In the genomic region with DNA sequence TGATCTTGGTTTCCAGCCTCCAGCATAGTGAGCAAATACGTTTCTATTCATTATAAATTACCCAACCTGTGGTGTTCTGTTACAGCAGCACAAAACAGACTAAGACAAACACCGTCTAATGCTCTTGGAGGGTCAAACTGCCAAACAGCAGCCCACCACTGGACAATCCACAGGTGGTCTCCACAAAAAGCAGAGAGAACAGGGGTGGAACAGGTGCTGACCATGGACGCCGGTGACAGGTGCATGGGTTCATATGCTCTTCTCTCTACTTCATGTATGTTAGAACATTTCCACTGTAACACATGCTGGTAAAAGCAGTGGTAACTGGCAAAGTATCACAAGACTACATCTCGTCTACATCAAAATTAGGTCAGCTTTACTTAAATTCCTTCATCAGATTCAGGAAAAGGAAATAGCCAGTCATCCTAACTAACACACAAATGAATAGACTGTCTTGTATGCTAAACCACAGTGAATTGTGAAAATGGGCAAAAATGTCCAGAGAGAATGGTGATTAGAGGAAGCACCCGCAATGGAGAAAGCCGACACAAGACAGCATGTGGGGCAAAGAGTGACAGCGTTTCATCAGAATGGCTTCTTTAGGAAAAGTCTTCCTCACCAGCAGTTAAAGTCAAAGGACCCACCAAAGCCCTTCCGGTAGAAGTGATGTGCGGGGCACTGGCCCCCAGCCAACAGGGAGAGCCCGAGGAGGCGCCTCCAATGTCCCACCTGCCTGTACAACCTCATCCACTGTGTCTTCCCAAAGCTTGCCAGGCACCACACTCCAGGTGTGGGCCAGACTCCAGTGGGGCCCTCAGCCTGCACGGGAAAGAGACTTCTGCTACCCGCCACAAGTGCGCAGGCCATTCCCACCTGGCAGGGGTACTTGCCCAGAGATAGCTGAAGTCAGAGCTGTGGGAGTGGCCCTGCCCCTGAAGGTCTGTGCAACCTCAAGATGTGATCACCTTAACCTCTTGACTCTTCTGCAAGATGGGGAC, we compare ENCODE assay signal across 18 cellular contexts. TPM values are rescaled to one million over a fixed set of nuclear protein-coding genes. Genes with fewer than 3 reads are reported as not detected.
DNase-seq lines count a peak whose midpoint lies in the region; ATAC-seq, FAIRE-seq and TF ChIP-seq lines count a peak whose summit lies in the region.
"Had no signal": no experiment of that assay in that cellular context is flagged by ENCODE, and none has a peak within 500 bp of the region (broad histone marks: within the 10 kb centered on the region; RNA-seq: fewer than 3 reads in every experiment).

No MANE protein-coding gene starts in this region.

- intact Hi-C loops in upper lobe of right lung (cut with DNase I), result no loop called here

- ATAC-seq in stimulated activated naive CD8-positive, alpha-beta T cell treated with anti-CD3 and anti-CD28 coated beads, Interleukin-15, amount 100 ng/mL, for 72 hours, result no peak
- ATAC-seq in left lobe of liver (no peak), upper lobe of right lung (peak; percentile 79)
- ATAC-seq: gastroesophageal sphincter had no signal

- H3K4me1 Mint-ChIP-seq in stimulated activated naive CD8-positive, alpha-beta T cell treated with anti-CD3 and anti-CD28 coated beads, Interleukin-15, Interleukin-2, amounts not matched to agents 100 ng/mL and 50 ng/mL, for 24 hours (ENCODE audit: low read depth), result peaks cover 56% of the 10 kb centered on the region
- peaks cover 53% of the 10 kb centered on the region for H3K4me1 Mint-ChIP-seq in stimulated activated naive CD8-positive, alpha-beta T cell treated with anti-CD3 and anti-CD28 coated beads, Interleukin-15, amount 100 ng/mL, for 72 hours

- H3K27me3 Mint-ChIP-seq in stimulated activated naive CD8-positive, alpha-beta T cell treated with anti-CD3 and anti-CD28 coated beads, Interleukin-15, Interleukin-2, amounts not matched to agents 100 ng/mL and 50 ng/mL, for 24 hours, result no peaks in the 10 kb centered on the region
- no peaks in the 10 kb centered on the region for H3K27me3 Mint-ChIP-seq in stimulated activated naive CD8-positive, alpha-beta T cell treated with anti-CD3 and anti-CD28 coated beads, Interleukin-15, amount 100 ng/mL, for 72 hours
- H3K27me3 Mint-ChIP-seq: natural killer cell treated with Interleukin-12 subunit alpha and Interleukin-12 subunit beta and Interleukin-15 and Interleukin-18, amount 100 ng/mL, for 72 hours had no signal

- no peaks in the 10 kb centered on the region for H3K9me3 Mint-ChIP-seq in stimulated activated naive CD8-positive, alpha-beta T cell treated with anti-CD3 and anti-CD28 coated beads, Interleukin-15, Interleukin-2, amounts not matched to agents 100 ng/mL and 50 ng/mL, for 24 hours
- no peaks in the 10 kb centered on the region for H3K9me3 Mint-ChIP-seq in stimulated activated naive CD8-positive, alpha-beta T cell treated with anti-CD3 and anti-CD28 coated beads, Interleukin-15, amount 100 ng/mL, for 72 hours
- H3K9me3 Mint-ChIP-seq: natural killer cell treated with Interleukin-12 subunit alpha and Interleukin-12 subunit beta and Interleukin-15 and Interleukin-18, amount 100 ng/mL, for 72 hours had no signal

- H3K36me3 Mint-ChIP-seq in stimulated activated naive CD8-positive, alpha-beta T cell treated with anti-CD3 and anti-CD28 coated beads, Interleukin-15, Interleukin-2, amounts not matched to agents 100 ng/mL and 50 ng/mL, for 24 hours (ENCODE audit: low read depth), result peaks cover 71% of the 10 kb centered on the region

- no peaks in the 10 kb centered on the region for H3K9me3 ChIP-seq in upper lobe of right lung
- H3K9me3 ChIP-seq: gastroesophageal sphincter had no signal

- peaks cover 54% of the 10 kb centered on the region for H3K36me3 ChIP-seq in upper lobe of right lung

- H3K4me3 ChIP-seq in upper lobe of right lung, result no peak overlapping the region
- H3K4me3 ChIP-seq: gastroesophageal sphincter had no signal

- H3K27me3 ChIP-seq in upper lobe of right lung, result no peaks in the 10 kb centered on the region
- H3K27me3 ChIP-seq: gastroesophageal sphincter had no signal

- FAIRE-seq in RCC 7860 (lab: Jason Lieb, UNC), result no peak
- FAIRE-seq: colon had no signal

- H3K27ac ChIP-seq in upper lobe of right lung, result peak overlapping the region; percentile 5
- H3K27ac ChIP-seq: gastroesophageal sphincter had no signal

- H3K27ac Mint-ChIP-seq in stimulated activated naive CD8-positive, alpha-beta T cell treated with anti-CD3 and anti-CD28 coated beads, Interleukin-15, Interleukin-2, amounts not matched to agents 100 ng/mL and 50 ng/mL, for 24 hours, result peak overlapping the region; percentile 61
- peak overlapping the region in 1 of 2 donors; percentile 42 for H3K27ac Mint-ChIP-seq in stimulated activated naive CD8-positive, alpha-beta T cell treated with anti-CD3 and anti-CD28 coated beads, Interleukin-15, amount 100 ng/mL, for 72 hours

- no peak for DNase-seq in stimulated activated naive CD8-positive, alpha-beta T cell treated with anti-CD3 and anti-CD28 coated beads, Interleukin-15, amount 100 ng/mL, for 72 hours
- DNase-seq in NCI-H146 (lab: John Stamatoyannopoulos, UW) (peak; percentile 93), left lobe of liver (ENCODE audit: low spot score) (peak; percentile 43), upper lobe of right lung (no peak), medulla oblongata (ENCODE audit: extremely low spot score) (no peak), RCC 7860 (ENCODE audit: low spot score) (no peak), middle frontal gyrus (ENCODE audit: extremely low spot score, low spot score) (no peak)
- DNase-seq: activated CD4-positive, CD25-positive, alpha-beta regulatory T cell treated with anti-CD3 and anti-CD28 coated beads, Interleukin-2, amount 50 U/mL, for 72 hours; activated naive CD4-positive, alpha-beta T cell treated with anti-CD3 and anti-CD28 coated beads, Interleukin-2, amount 50 U/mL, for 16 hours; Calu3; NCI-H1105 treated with DMSO at 0.1 percent for 48 hours; NCI-H2227 treated with DMSO at 0.1 percent for 48 hours; SHP77 treated with DMSO at 0.1 percent for 48 hours; stimulated activated CD4-positive, alpha-beta T cell treated with anti-CD3 and anti-CD28 coated beads, Interleukin-15, amount 100 ng/mL, for 24 hours had no signal

- no peak for TF ChIP-seq CTCF in upper lobe of right lung (IDR thresholded peaks at IDR 0.05)

- no peak overlapping the region for H3K4me3 Mint-ChIP-seq in stimulated activated naive CD8-positive, alpha-beta T cell treated with anti-CD3 and anti-CD28 coated beads, Interleukin-15, Interleukin-2, amounts not matched to agents 100 ng/mL and 50 ng/mL, for 24 hours
- no peak overlapping the region for H3K4me3 Mint-ChIP-seq in stimulated activated naive CD8-positive, alpha-beta T cell treated with anti-CD3 and anti-CD28 coated beads, Interleukin-15, amount 100 ng/mL, for 72 hours
- H3K4me3 Mint-ChIP-seq: natural killer cell treated with Interleukin-12 subunit alpha and Interleukin-12 subunit beta and Interleukin-15 and Interleukin-18, amount 100 ng/mL, for 72 hours had no signal

- H3K4me1 ChIP-seq in upper lobe of right lung, result peaks cover 21% of the 10 kb centered on the region

RNA-seq across cellular contexts. Expression of gene CARS2, which starts 6.5 kb away (rescaled TPM):
- 33.9 TPM for total RNA-seq in left lobe of liver
- total RNA-seq in upper lobe of right lung, result 69.5 TPM

RNA-seq across cellular contexts. Expression of gene ING1, which starts 14.1 kb away (rescaled TPM):
- total RNA-seq in left lobe of liver (15.2 TPM), upper lobe of right lung (13.2 TPM)

Comparison
In these comparisons a context has a peak if more than half of its experiments do, and no peak if none do; other contexts are left out.
1. DNase-seq: peak in NCI-H146 (single experiment) and left lobe of liver (single experiment); none in stimulated activated naive CD8-positive, alpha-beta T cell treated with anti-CD3 and anti-CD28 coated beads, Interleukin-15, amount 100 ng/mL, for 72 hours (0 of 2), upper lobe of right lung (single experiment), medulla oblongata (single experiment), RCC 7860 (single experiment) and middle frontal gyrus (single experiment).